Comparison of ENCODE assay signal across 9 cellular contexts in the genomic region with DNA sequence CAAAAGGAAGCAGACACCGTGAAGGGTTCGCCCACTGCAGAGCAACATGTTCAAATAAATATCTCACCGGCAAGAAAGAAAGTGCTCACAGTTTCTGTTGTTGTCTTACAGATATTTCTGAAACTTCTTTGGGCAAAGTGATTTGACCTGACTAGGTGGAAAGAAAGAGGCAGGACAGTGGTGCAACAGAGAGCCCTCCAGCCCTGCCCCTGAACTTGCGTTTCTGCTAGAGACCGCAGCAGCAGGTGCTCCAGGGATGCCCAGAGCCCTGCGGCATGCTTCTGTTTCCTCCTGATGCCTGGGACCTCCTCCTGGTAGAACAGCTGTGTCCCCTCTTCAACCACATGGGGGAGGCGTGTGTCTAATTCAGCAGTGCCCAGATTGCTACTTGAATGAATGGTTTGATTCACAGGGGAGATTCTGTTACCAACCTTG.
DNase-seq lines count a peak whose midpoint lies in the region; ATAC-seq and FAIRE-seq lines count a peak whose summit lies in the region.
"Had no signal": no experiment of that assay in that cellular context is flagged by ENCODE, and none has a peak within 500 bp of the region (broad histone marks: within the 10 kb centered on the region; RNA-seq: fewer than 3 reads in every experiment).

No MANE protein-coding gene starts in this region.

- H3K4me1 Mint-ChIP-seq in activated T-cell treated with anti-CD3 and anti-CD28 coated beads, Interleukin-2, amount 50 U/mL, for 72 hours (ENCODE audit: low read depth) = peaks cover 24% of the 10 kb centered on the region

- H3K27ac ChIP-seq in right cardiac atrium (ENCODE audit: low read length) = no peak overlapping the region

- no peak overlapping the region for H3K4me3 ChIP-seq in right cardiac atrium (ENCODE audit: low read length)

- no peaks in the 10 kb centered on the region for H3K9me3 ChIP-seq in right cardiac atrium (ENCODE audit: control insufficient read depth, low read length)

- DNase-seq in right cardiac atrium = peak in 2 of 3 donors; percentile 45 to 58
- no peak for DNase-seq in left cardiac atrium
- peak; percentile 68 for DNase-seq in NCI-H128 (lab: John Stamatoyannopoulos, UW; ENCODE audit: unreplicated experiment)
- peak; percentile 23 to 34 for DNase-seq in activated T-cell treated with anti-CD3 and anti-CD28 coated beads, Interleukin-2, amount 50 U/mL, for 72 hours
- peak; percentile 4 for DNase-seq in iris pigment epithelial cell (ENCODE audit: low read depth)
- DNase-seq in left colon = no peak
- no peak for DNase-seq in hypothalamus (lab: John Stamatoyannopoulos, UW)
- DNase-seq in GM19239 (ENCODE audit: insufficient read length, low spot score) = no peak

- H3K27me3 Mint-ChIP-seq in activated T-cell treated with anti-CD3 and anti-CD28 coated beads, Interleukin-2, amount 50 U/mL, for 72 hours (ENCODE audit: low read depth) = no peaks in the 10 kb centered on the region
- H3K27me3 Mint-ChIP-seq: activated naive CD8-positive, alpha-beta T cell had no signal

- FAIRE-seq in GM19239 (lab: Jason Lieb, UNC) = no peak

- no peaks in the 10 kb centered on the region for H3K4me1 ChIP-seq in right cardiac atrium (ENCODE audit: control insufficient read depth, insufficient read depth, low read length)

- WGBS in right cardiac atrium = 74% methylated on average over 7 of the region's 7 CpGs

- no peaks in the 10 kb centered on the region for H3K9me3 Mint-ChIP-seq in activated T-cell treated with anti-CD3 and anti-CD28 coated beads, Interleukin-2, amount 50 U/mL, for 72 hours

- H3K4me3 Mint-ChIP-seq in activated T-cell treated with anti-CD3 and anti-CD28 coated beads, Interleukin-2, amount 50 U/mL, for 72 hours = no peak overlapping the region
- H3K4me3 Mint-ChIP-seq: activated naive CD8-positive, alpha-beta T cell had no signal

- peaks cover 0 to 3% of the 10 kb centered on the region in 2 donors for H3K36me3 Mint-ChIP-seq in activated T-cell treated with anti-CD3 and anti-CD28 coated beads, Interleukin-2, amount 50 U/mL, for 72 hours (ENCODE audit: insufficient read depth in 2 of 2)
- H3K36me3 Mint-ChIP-seq: activated naive CD8-positive, alpha-beta T cell had no signal

- intact Hi-C loops in right cardiac atrium (cut with DNase I) = no loop called here
- intact Hi-C loops in left cardiac atrium (cut with DNase I) = loop anchor here in 1 of 2 donors (10.0 kb wide), 1 partner anchor 195 kb away; no protein-coding TSS in a partner anchor
- intact Hi-C loops in left colon (cut with DNase I, micrococcal nuclease) = loop anchor here in 1 of 2 donors (10.0 kb wide), 1 partner anchor 195 kb away; no protein-coding TSS in a partner anchor

- peak in 1 of 2 donors; percentile 22 for ATAC-seq in right cardiac atrium
- ATAC-seq in left cardiac atrium = no peak
- ATAC-seq in activated T-cell treated with anti-CD3 and anti-CD28 coated beads, Interleukin-2, amount 50 U/mL, for 72 hours (replicated peaks in 1 of 2) = peak; percentile 69 to 79
- ATAC-seq in left colon = no peak

- no peaks in the 10 kb centered on the region for H3K27me3 ChIP-seq in right cardiac atrium (ENCODE audit: control insufficient read depth, insufficient read depth)

- no peak overlapping the region for H3K27ac Mint-ChIP-seq in activated T-cell treated with anti-CD3 and anti-CD28 coated beads, Interleukin-2, amount 50 U/mL, for 72 hours
- H3K27ac Mint-ChIP-seq: activated naive CD8-positive, alpha-beta T cell had no signal

Comparison
In these comparisons a context has a peak if more than half of its experiments do, and no peak if none do; other contexts are left out.
1. DNase-seq: peak in right cardiac atrium (2 of 3), NCI-H128 (single experiment), activated T-cell treated with anti-CD3 and anti-CD28 coated beads, Interleukin-2, amount 50 U/mL, for 72 hours (2 of 2) and iris pigment epithelial cell (single experiment); none in left cardiac atrium (single experiment), left colon (0 of 2), hypothalamus (0 of 51) and GM19239 (single experiment).
2. ATAC-seq: peak in activated T-cell treated with anti-CD3 and anti-CD28 coated beads, Interleukin-2, amount 50 U/mL, for 72 hours (2 of 2); none in left cardiac atrium (0 of 2) and left colon (single experiment).